In genomic region chr11:64553554-64554201, GRCh38 we compare ENCODE assay signal across 9 cellular contexts. TPM values are rescaled to one million over a fixed set of nuclear protein-coding genes. Genes with fewer than 3 reads are reported as not detected.
A peak's percentile ranks its signal among the peaks of the same experiment; 100 is the strongest.
DNase-seq lines count a peak whose midpoint lies in the region; ATAC-seq and TF ChIP-seq lines count a peak whose summit lies in the region.
"Had no signal": no experiment of that assay in that cellular context is flagged by ENCODE, and none has a peak within 500 bp of the region (broad histone marks: within the 10 kb centered on the region; RNA-seq: fewer than 3 reads in every experiment).

No MANE protein-coding gene starts in this region.

- no peaks in the 10 kb centered on the region for H3K36me3 ChIP-seq in thyroid gland

- ATAC-seq in HG03175 (IDR thresholded peaks at IDR 0.05; ENCODE audit: unreplicated experiment), result no peak

- no peak overlapping the region for H3K4me3 ChIP-seq in fibroblast of villous mesenchyme (ENCODE audit: low read depth, low read length)
- no peak overlapping the region for H3K4me3 ChIP-seq in thyroid gland (replicated peaks in 1 of 3)

- peaks cover 10 to 30% of the 10 kb centered on the region in 2 donors for H3K4me1 ChIP-seq in thyroid gland

- intact Hi-C loops in thyroid gland (cut with DNase I), result no loop called here

- peak overlapping the region; percentile 57 to 86 (median 80) for H3K27ac ChIP-seq in thyroid gland

- no peak for TF ChIP-seq POLR2A in thyroid gland (IDR thresholded peaks at IDR 0.05)

- DNase-seq in 8988T, result peak; percentile 68
- peak; percentile 23 for DNase-seq in NCI-H748 treated with DMSO at 0.1 percent for 48 hours (lab: John Stamatoyannopoulos, UW)
- peak; percentile 25 for DNase-seq in activated T-helper 9 cell treated with anti-CD3 and anti-CD28 coated beads, Interleukin-2, amount 50 U/mL, for 16 hours (ENCODE audit: low read depth)
- DNase-seq in fibroblast of villous mesenchyme (ENCODE audit: low read depth), result peak; percentile 52
- DNase-seq in occipital lobe (lab: John Stamatoyannopoulos, UW), result peak; percentile 22
- peak; percentile 88 to 90 for DNase-seq in thyroid gland

- no peaks in the 10 kb centered on the region for H3K27me3 ChIP-seq in thyroid gland

- 9 to 10% methylated on average over 9 to 13 of the region's 13 CpGs for WGBS in thyroid gland, 2 donors

- no peaks in the 10 kb centered on the region for H3K9me3 ChIP-seq in thyroid gland

- TF ChIP-seq CTCF in GM12874 (IDR thresholded peaks at IDR 0.05; ENCODE audit: insufficient read depth, low read depth, low read length) (peak; percentile 95), fibroblast of villous mesenchyme (IDR thresholded peaks at IDR 0.05; ENCODE audit: insufficient read depth, low read depth, low read length) (peak; percentile 99), thyroid gland (IDR thresholded peaks at IDR 0.05) (peak; percentile 89 to 99 (median 95))

RNA-seq across cellular contexts. Expression of gene SLC22A11, which starts 2.1 kb away (rescaled TPM):
- total RNA-seq in fibroblast of villous mesenchyme (under 0.01 TPM in 1 of 2 replicates, not detected in the other), occipital lobe (not detected), thyroid gland (not detected)
- total RNA-seq: pulmonary artery endothelial cell had no signal

RNA-seq across cellular contexts. Expression of gene SLC22A12, which starts 37.3 kb away (rescaled TPM):
- total RNA-seq in fibroblast of villous mesenchyme (not detected in 2 replicates), occipital lobe (not detected), thyroid gland (not detected)
- total RNA-seq: pulmonary artery endothelial cell had no signal

Comparison
In these comparisons a context has a peak if more than half of its experiments do, and no peak if none do; other contexts are left out.
1. DNase-seq: peak in every context shown above with its lines; median percentile 89 in thyroid gland; 68 in 8988T; 52 in fibroblast of villous mesenchyme; 25 in activated T-helper 9 cell treated with anti-CD3 and anti-CD28 coated beads, Interleukin-2, amount 50 U/mL, for 16 hours; 23 in NCI-H748 treated with DMSO at 0.1 percent for 48 hours; 22 in occipital lobe.